1 cellular context compared by ENCODE assay signal in genomic region chr10:24891823-24892222, GRCh38.
A peak's percentile ranks its signal among the peaks of the same experiment; 100 is the strongest.
TF ChIP-seq lines count a peak whose summit lies in the region.

No MANE protein-coding gene starts in this region.

TF ChIP-seq in HEK293, 187 proteins besides CTCF, POLR2A, EP300 and RAD21 (continued from another document):
- TF ChIP-seq PRDM4 (tag by site-specific recombination; IDR thresholded peaks at IDR 0.05) = peak; percentile 76
- TF ChIP-seq ZNF626 (tag by site-specific recombination; IDR thresholded peaks at IDR 0.05) = no peak
- TF ChIP-seq ZNF664 (tag by site-specific recombination; IDR thresholded peaks at IDR 0.05) = no peak
- TF ChIP-seq ZNF555 (tag by site-specific recombination; conservative IDR thresholded peaks at IDR 0.05) = no peak
- TF ChIP-seq BCL11B (tag by site-specific recombination; IDR thresholded peaks at IDR 0.05; ENCODE audit: low read depth) = no peak
- TF ChIP-seq ZNF514 (tag by site-specific recombination; IDR thresholded peaks at IDR 0.05) = no peak
- TF ChIP-seq PRDM6 (tag by site-specific recombination; IDR thresholded peaks at IDR 0.05) = peak; percentile 77
- TF ChIP-seq ZNF24 (tag by site-specific recombination; IDR thresholded peaks at IDR 0.05) = peak; percentile 88
- TF ChIP-seq MYNN (tag by site-specific recombination; IDR thresholded peaks at IDR 0.05; ENCODE audit: borderline replicate concordance) = no peak
- TF ChIP-seq ZBTB1 (tag by site-specific recombination; IDR thresholded peaks at IDR 0.05) = no peak
- TF ChIP-seq GFI1B (tag by site-specific recombination; IDR thresholded peaks at IDR 0.05) = peak; percentile 86; the same call in 1 of the 2 replicates
- TF ChIP-seq ZNF624 (tag by site-specific recombination; IDR thresholded peaks at IDR 0.05) = no peak
- TF ChIP-seq ZNF776 (tag by site-specific recombination; IDR thresholded peaks at IDR 0.05; ENCODE audit: borderline replicate concordance) = no peak
- TF ChIP-seq ZNF18 (tag by site-specific recombination; IDR thresholded peaks at IDR 0.05) = peak; percentile 58
- TF ChIP-seq BCL11A (tag by site-specific recombination; IDR thresholded peaks at IDR 0.05; ENCODE audit: low read depth) = peak; percentile 89; the same call in 1 of the 2 replicates
- peak; percentile 47; the same call in 1 of the 2 replicates for TF ChIP-seq ZNF518A (tag by site-specific recombination; conservative IDR thresholded peaks at IDR 0.05; ENCODE audit: low read depth)
- peak; percentile 89 for TF ChIP-seq ZXDB (tag by site-specific recombination; IDR thresholded peaks at IDR 0.05)
- no peak for TF ChIP-seq ZNF350 (tag by site-specific recombination; IDR thresholded peaks at IDR 0.05)
- no peak for TF ChIP-seq ZSCAN16 (tag by site-specific recombination; IDR thresholded peaks at IDR 0.05)
- no peak for TF ChIP-seq ZNF174 (tag by site-specific recombination; IDR thresholded peaks at IDR 0.05)
- peak; percentile 71; the same call in 1 of the 2 replicates for TF ChIP-seq HIC1 (tag by site-specific recombination; IDR thresholded peaks at IDR 0.05)
- no peak for TF ChIP-seq ZNF449 (tag by site-specific recombination; IDR thresholded peaks at IDR 0.05)
- TF ChIP-seq ZNF16 (tag by site-specific recombination; IDR thresholded peaks at IDR 0.05; ENCODE audit: low read depth) = no peak
- no peak for TF ChIP-seq ZNF677 (tag by site-specific recombination; IDR thresholded peaks at IDR 0.05)
- no peak for TF ChIP-seq ZNF792 (tag by site-specific recombination; IDR thresholded peaks at IDR 0.05)
- TF ChIP-seq SALL2 (tag by site-specific recombination; IDR thresholded peaks at IDR 0.05; ENCODE audit: borderline replicate concordance) = no peak
- peak; percentile 48 for TF ChIP-seq KLF17 (tag by site-specific recombination; IDR thresholded peaks at IDR 0.05)
- peak; percentile 83 for TF ChIP-seq ZBTB44 (tag by site-specific recombination; IDR thresholded peaks at IDR 0.05)
- TF ChIP-seq ZNF121 (tag by site-specific recombination; IDR thresholded peaks at IDR 0.05) = no peak
